ENCODE assay signal across 1 cellular context in the genomic region with DNA sequence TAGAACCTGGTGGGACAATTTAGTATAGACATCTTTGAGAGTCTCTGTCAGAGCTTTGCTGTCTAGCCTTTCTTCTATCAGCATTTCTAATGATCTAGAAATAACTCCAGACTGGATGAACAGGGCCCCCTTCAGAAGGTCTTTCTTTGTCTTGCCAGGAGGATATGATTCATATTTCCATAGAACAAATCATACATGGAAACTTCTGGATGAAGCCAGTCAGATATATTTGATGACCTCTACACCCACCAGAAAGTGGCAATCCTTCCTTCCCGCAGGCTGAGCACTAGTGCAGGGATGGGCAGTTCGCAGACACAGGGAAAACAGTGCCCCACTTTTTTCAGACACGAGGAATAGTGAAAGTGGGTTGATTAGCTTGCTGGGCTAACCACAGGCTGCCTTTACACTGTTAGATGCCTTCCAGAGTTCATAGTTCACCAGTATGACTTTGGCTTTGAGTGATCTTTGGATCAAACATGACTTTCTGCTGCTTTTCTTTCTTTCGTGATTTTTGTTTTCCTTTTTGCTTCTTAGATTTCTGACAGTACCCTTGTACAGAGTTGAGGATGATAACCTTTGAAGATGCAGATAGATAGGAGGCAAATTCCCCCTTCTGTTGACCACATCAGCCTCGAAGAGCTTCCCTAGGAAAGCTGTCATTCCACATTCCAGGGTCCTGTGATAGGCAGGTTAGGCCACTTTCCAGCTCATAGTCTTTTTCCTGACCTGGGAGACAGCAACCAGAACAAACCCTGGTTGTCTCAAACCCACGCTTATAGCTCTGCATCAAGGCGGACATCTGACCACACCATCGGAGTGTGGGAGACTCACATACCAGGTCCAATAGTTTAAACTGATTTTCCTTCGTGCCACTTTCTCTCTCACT.
TF ChIP-seq lines count a peak whose summit lies in the region.

No MANE protein-coding gene starts in this region.

TF ChIP-seq in GM12891, 5 proteins besides CTCF, POLR2A, EP300 and RAD21:
- TF ChIP-seq TAF1 (IDR thresholded peaks at IDR 0.05; ENCODE audit: low read depth, low read length) (no peak), POLR2AphosphoS5 (IDR thresholded peaks at IDR 0.05; ENCODE audit: low read depth, low read length) (no peak), SPI1 (IDR thresholded peaks at IDR 0.05; ENCODE audit: low read depth, low read length) (no peak), PAX5 (IDR thresholded peaks at IDR 0.05; ENCODE audit: insufficient read depth, low read length, severe bottlenecking) (no peak), POU2F2 (IDR thresholded peaks at IDR 0.05; ENCODE audit: low read depth, low read length) (no peak)
